In genomic region chr7:2844153-2845077, GRCh38 we compare ENCODE assay signal across 8 cellular contexts. TPM values are rescaled to one million over a fixed set of nuclear protein-coding genes. Genes with fewer than 3 reads are reported as not detected.
DNase-seq lines count a peak whose midpoint lies in the region; ATAC-seq and TF ChIP-seq lines count a peak whose summit lies in the region.

TSS of gene GNA12 (minus strand) at chr7:2844308. CDS start at chr7:2844161, 147 bp downstream.

- in situ Hi-C loops in Panc1 (cut with HindIII; ENCODE audit: low pct_unique_long_range_greater_than_20kb, low sequenced_read_pairs) = no loop called here

- H3K4me3 Mint-ChIP-seq in activated T-cell treated with anti-CD3 and anti-CD28 coated beads, Interleukin-2, amount 50 U/mL, for 4 hours = peak within 1 kb of the TSS; percentile 81

- no peaks in the 10 kb centered on the region for H3K27me3 Mint-ChIP-seq in activated T-cell treated with anti-CD3 and anti-CD28 coated beads, Interleukin-2, amount 50 U/mL, for 4 hours (ENCODE audit: low read depth)

- no peaks in the 10 kb centered on the region for H3K27me3 ChIP-seq in Panc1 (ENCODE audit: control insufficient read depth, insufficient read depth, low read length)

- H3K4me3 ChIP-seq in Panc1 (ENCODE audit: low read depth in 2 of 2, low read length in 2 of 2) = peak within 1 kb of the TSS; percentile 52 to 83

- CTCF ChIA-PET in Panc1 (lab: Charles Lee) = no interaction called here

- DNase-seq in DMS53 (lab: John Stamatoyannopoulos, UW) (peak; percentile 99), KG1 (lab: John Stamatoyannopoulos, UW) (peak; percentile 98), Panc1 (ENCODE audit: low read depth, low spot score) (peak; percentile 95), myocyte (ENCODE audit: low read depth) (peak; percentile 100)
- peak; percentile 98 for DNase-seq in activated T-cell treated with anti-CD3 and anti-CD28 coated beads, Interleukin-2, amount 50 U/mL, for 4 hours
- peak; percentile 94 to 97 for DNase-seq in stimulated activated CD8-positive, alpha-beta memory T cell treated with anti-CD3 and anti-CD28 coated beads, Interleukin-7, amount 100 ng/mL, for 48 hours (ENCODE audit: extremely low read depth in 1 of 2, low read depth in 1 of 2)

- ATAC-seq in GM21723 (IDR thresholded peaks at IDR 0.05; ENCODE audit: unreplicated experiment) = peak; percentile 94
- ATAC-seq in Panc1 = peak; percentile 96
- peak; percentile 97 to 98 for ATAC-seq in activated T-cell treated with anti-CD3 and anti-CD28 coated beads, Interleukin-2, amount 50 U/mL, for 4 hours
- ATAC-seq in esophagus mucosa = peak; percentile 99

- peak within 1 kb of the TSS; percentile 92 for H3K27ac ChIP-seq in Panc1 (ENCODE audit: low read length)

- peaks cover 5% of the 10 kb centered on the region for H3K36me3 Mint-ChIP-seq in activated T-cell treated with anti-CD3 and anti-CD28 coated beads, Interleukin-2, amount 50 U/mL, for 4 hours (ENCODE audit: insufficient read depth)

- intact Hi-C loops in Panc1 (cut with micrococcal nuclease; ENCODE audit: unreplicated experiment) = no loop called here

- POLR2A ChIA-PET in Panc1 (lab: Charles Lee) = interaction anchor here (0.7 kb wide), 1 partner anchor 19 kb away, joined by 3 read pairs; no protein-coding TSS in a partner anchor

- H3K4me1 ChIP-seq in Panc1 (ENCODE audit: control insufficient read depth, insufficient read depth, low read length) = peaks cover 27% of the 10 kb centered on the region

- no peaks in the 10 kb centered on the region for H3K9me3 ChIP-seq in Panc1 (ENCODE audit: control insufficient read depth, insufficient read depth, low read depth, low read length)

- H3K36me3 ChIP-seq in Panc1 (ENCODE audit: control insufficient read depth, insufficient read depth, low read length) = no peaks in the 10 kb centered on the region; the same call in none of the 2 replicates

- BruUV-seq in Panc1 (replicated peaks; lab: Mats Ljungman, UMichigan) = no TSS peak

- peaks cover 38% of the 10 kb centered on the region for H3K4me1 Mint-ChIP-seq in activated T-cell treated with anti-CD3 and anti-CD28 coated beads, Interleukin-2, amount 50 U/mL, for 4 hours (ENCODE audit: low read depth)

- no peaks in the 10 kb centered on the region for H3K9me3 Mint-ChIP-seq in activated T-cell treated with anti-CD3 and anti-CD28 coated beads, Interleukin-2, amount 50 U/mL, for 4 hours

- no peak for TF ChIP-seq CTCF in Panc1 (IDR thresholded peaks at IDR 0.05)

RNA-seq across cellular contexts. Expression of gene GNA12, which starts in this region (rescaled TPM):
- total RNA-seq in Panc1 (2021; ENCODE audit: unreplicated experiment) (139 TPM), esophagus mucosa (7.5 TPM), myocyte (10.2 and 14.3 TPM in 2 replicates)
- 170 TPM for polyA plus RNA-seq in Panc1 (2012; ENCODE audit: insufficient read length)
- total RNA-seq in activated T-cell treated with anti-CD3 and anti-CD28 coated beads, Interleukin-2, amount 50 U/mL, for 4 hours = 10 to 100 TPM; 23.7 to 25.7 (median 25.0) TPM
- polyA plus RNA-seq in myocyte (2012) = 72.1 TPM

Comparison
In these comparisons a context has a peak if more than half of its experiments do, and no peak if none do; other contexts are left out.
1. Peak in every context shown above with its lines: DNase-seq, ATAC-seq, H3K4me3 ChIP-seq and H3K27ac ChIP-seq.